ENCODE assay signal across 26 cellular contexts in genomic region chr4:117773067-117773946, GRCh38.
A peak's percentile ranks its signal among the peaks of the same experiment; 100 is the strongest.
DNase-seq lines count a peak whose midpoint lies in the region; ATAC-seq, FAIRE-seq and TF ChIP-seq lines count a peak whose summit lies in the region.
"Had no signal": no experiment of that assay in that cellular context is flagged by ENCODE, and none has a peak within 500 bp of the region (broad histone marks: within the 10 kb centered on the region; RNA-seq: fewer than 3 reads in every experiment).

No MANE protein-coding gene starts in this region.

- H3K4me1 ChIP-seq in astrocyte (ENCODE audit: insufficient read depth, low read length): peaks cover 8% of the 10 kb centered on the region
- H3K4me1 ChIP-seq in mesenchymal stem cell (ENCODE audit: control insufficient read depth, insufficient read depth, low read depth, low read length): no peaks in the 10 kb centered on the region
- no peaks in the 10 kb centered on the region for H3K4me1 ChIP-seq in transverse colon
- H3K4me1 ChIP-seq: gastroesophageal sphincter, neural progenitor cell, parathyroid adenoma, right atrium auricular region had no signal

- H3K18ac ChIP-seq in mesenchymal stem cell (ENCODE audit: low read depth in 1 of 2, low read length in 2 of 2): peak overlapping the region in 1 of 2 experiments; percentile 64

- TF ChIP-seq EP300 in transverse colon (IDR thresholded peaks at IDR 0.05; ENCODE audit: low read depth): no peak

- H3K4me3 ChIP-seq in astrocyte (ENCODE audit: insufficient read depth, low read depth, low read length) (no peak overlapping the region), mesenchymal stem cell (ENCODE audit: insufficient read depth in 1 of 2, low read depth in 1 of 2, low read length in 2 of 2) (no peak overlapping the region), transverse colon (no peak overlapping the region)
- H3K4me3 ChIP-seq: gastroesophageal sphincter, neural progenitor cell, right atrium auricular region had no signal

- H3K27ac ChIP-seq in astrocyte (ENCODE audit: low read depth, low read length) (peak overlapping the region; percentile 21), mesenchymal stem cell (ENCODE audit: low read length, poor library complexity, severe bottlenecking) (no peak overlapping the region), transverse colon (peak overlapping the region in 1 of 4 donors; percentile 27)
- H3K27ac ChIP-seq: 22Rv1, brain microvascular endothelial cell, gastroesophageal sphincter, neural progenitor cell, parathyroid adenoma, right atrium auricular region, WERI-Rb-1 had no signal

- H3K4me2 ChIP-seq in astrocyte (ENCODE audit: low read length): peak overlapping the region; percentile 2
- H3K4me2 ChIP-seq in mesenchymal stem cell (ENCODE audit: low read length, poor library complexity, severe bottlenecking): no peak overlapping the region
- H3K4me2 ChIP-seq: neural progenitor cell had no signal

- no peak overlapping the region for H2AFZ ChIP-seq in astrocyte (ENCODE audit: low read depth, low read length)
- H2AFZ ChIP-seq in mesenchymal stem cell (ENCODE audit: low read depth, low read length): no peak overlapping the region
- H2AFZ ChIP-seq: neural progenitor cell, parathyroid adenoma had no signal

- no peak overlapping the region for H3K9ac ChIP-seq in astrocyte (ENCODE audit: low read length)
- H3K9ac ChIP-seq in mesenchymal stem cell (ENCODE audit: low read length): no peak overlapping the region
- H3K9ac ChIP-seq: neural progenitor cell, parathyroid adenoma had no signal

- TF ChIP-seq POLR2A in transverse colon (IDR thresholded peaks at IDR 0.05): no peak

- H4K8ac ChIP-seq in mesenchymal stem cell (ENCODE audit: low read length): no peak overlapping the region

- in situ Hi-C loops in transverse colon (cut with MboI; ENCODE audit: low pct_ligation_motif_present in 1 of 4, low pct_unique_long_range_greater_than_20kb in 1 of 4, low sequenced_read_pairs in 3 of 4): no loop called here

- no peak overlapping the region for H4K91ac ChIP-seq in mesenchymal stem cell (ENCODE audit: low read length)

- 91% methylated on average over 2 of the region's 2 CpGs for WGBS in mesenchymal stem cell
- 40 to 59% methylated on average over 1 to 2 of the region's 2 CpGs for WGBS in transverse colon (ENCODE audit: low coverage in 1 of 2), 2 donors

- no peak overlapping the region for H3K4ac ChIP-seq in mesenchymal stem cell (ENCODE audit: low read depth in 1 of 2, low read length in 2 of 2)

- H3K4me1 Mint-ChIP-seq in astrocyte (ENCODE audit: low read depth, unreplicated experiment): peaks cover 3% of the 10 kb centered on the region
- H3K4me1 Mint-ChIP-seq in stimulated activated effector memory CD8-positive, alpha-beta T cell treated with anti-CD3 and anti-CD28 coated beads, Interleukin-12 subunit alpha, Interleukin-12 subunit beta, amount 100 ng/mL, for 72 hours: no peaks in the 10 kb centered on the region
- H3K4me1 Mint-ChIP-seq: neural progenitor cell had no signal

- no peaks in the 10 kb centered on the region for H4K20me1 ChIP-seq in astrocyte (ENCODE audit: insufficient read depth, low read length)

- H2AK5ac ChIP-seq in mesenchymal stem cell (ENCODE audit: low read length, severe bottlenecking): no peak overlapping the region

- no peaks in the 10 kb centered on the region for H3K9me3 Mint-ChIP-seq in astrocyte (ENCODE audit: unreplicated experiment)
- peaks cover 9% of the 10 kb centered on the region for H3K9me3 Mint-ChIP-seq in stimulated activated effector memory CD8-positive, alpha-beta T cell treated with anti-CD3 and anti-CD28 coated beads, Interleukin-12 subunit alpha, Interleukin-12 subunit beta, amount 100 ng/mL, for 72 hours
- H3K9me3 Mint-ChIP-seq: activated T-helper 2 cell treated with anti-CD3 and anti-CD28 coated beads, Interferon-gamma antibody, Interleukin-2, Interleukin-4, amounts not matched to agents 10 μg/mL and 5 μg/mL and 100 μg/mL, durations not matched to agents 14 hours and 24 hours and 36 hours; neural progenitor cell; T-helper 2 cell treated with Interferon-gamma antibody and Interleukin-4, amounts not matched to agents 5 μg/mL and 100 μg/mL, for 36 hours had no signal

- TF ChIP-seq CTCF in astrocyte (IDR thresholded peaks at IDR 0.05; ENCODE audit: insufficient read depth, low read depth, low read length): no peak
- TF ChIP-seq CTCF in transverse colon (IDR thresholded peaks at IDR 0.05): no peak

- intact Hi-C loops in transverse colon (cut with DNase I; ENCODE audit: low total_unique reads): no loop called here

- no peaks in the 10 kb centered on the region for H3K27me3 Mint-ChIP-seq in astrocyte (ENCODE audit: low read depth, unreplicated experiment)

- no peak overlapping the region for H3K4me3 Mint-ChIP-seq in astrocyte (ENCODE audit: unreplicated experiment)
- H3K4me3 Mint-ChIP-seq in stimulated activated effector memory CD8-positive, alpha-beta T cell treated with anti-CD3 and anti-CD28 coated beads, Interleukin-12 subunit alpha, Interleukin-12 subunit beta, amount 100 ng/mL, for 72 hours: no peak overlapping the region
- H3K4me3 Mint-ChIP-seq: neural progenitor cell; T-helper 2 cell treated with Interferon-gamma antibody and Interleukin-4, amounts not matched to agents 5 μg/mL and 100 μg/mL, for 36 hours had no signal

- peak; percentile 17 for DNase-seq in NCI-H2171 treated with DMSO at 0.1 percent for 48 hours (lab: John Stamatoyannopoulos, UW)
- DNase-seq in NCI-H2171 (lab: John Stamatoyannopoulos, UW): no peak
- peak; percentile 31 for DNase-seq in astrocyte (ENCODE audit: low read depth)
- peak; percentile 51 for DNase-seq in mesenchymal stem cell
- peak; percentile 16 for DNase-seq in transverse colon
- DNase-seq in middle frontal gyrus (ENCODE audit: extremely low spot score, low spot score): no peak
- no peak for DNase-seq in stimulated activated effector memory CD8-positive, alpha-beta T cell treated with anti-CD3 and anti-CD28 coated beads, Interleukin-12 subunit alpha, Interleukin-12 subunit beta, amount 100 ng/mL, for 72 hours (ENCODE audit: low spot score in 2 of 2)
- DNase-seq: activated CD4-positive, alpha-beta T cell treated with anti-CD3 and anti-CD28 coated beads for 4 hours; activated naive CD4-positive, alpha-beta T cell treated with anti-CD3 and anti-CD28 coated beads, Interleukin-2, amount 50 U/mL, for 16 hours; brain microvascular endothelial cell; COR-L47; hippocampal formation; NCI-H1092; NCI-H187 treated with DMSO at 0.1 percent for 48 hours; NCI-H526; SHP77 treated with DMSO at 0.1 percent for 48 hours; WERI-Rb-1 had no signal

- H3K36me3 Mint-ChIP-seq in astrocyte (ENCODE audit: low read depth, unreplicated experiment): no peaks in the 10 kb centered on the region
- H3K36me3 Mint-ChIP-seq in stimulated activated effector memory CD8-positive, alpha-beta T cell treated with anti-CD3 and anti-CD28 coated beads, Interleukin-12 subunit alpha, Interleukin-12 subunit beta, amount 100 ng/mL, for 72 hours: no peaks in the 10 kb centered on the region
- H3K36me3 Mint-ChIP-seq: neural progenitor cell had no signal

- no peak overlapping the region for H3K14ac ChIP-seq in mesenchymal stem cell (ENCODE audit: low read length in 2 of 2)

- H3K23ac ChIP-seq in mesenchymal stem cell (ENCODE audit: low read length in 2 of 2): no peak overlapping the region

- no peaks in the 10 kb centered on the region for H3K9me3 ChIP-seq in astrocyte (ENCODE audit: insufficient read depth, low read depth, low read length)
- peaks cover 4% of the 10 kb centered on the region for H3K9me3 ChIP-seq in mesenchymal stem cell (ENCODE audit: control insufficient read depth, low read length)
- no peaks in the 10 kb centered on the region for H3K9me3 ChIP-seq in transverse colon
- H3K9me3 ChIP-seq: gastroesophageal sphincter had no signal

- H3K27me3 ChIP-seq in astrocyte (ENCODE audit: insufficient read depth, low read length) (no peaks in the 10 kb centered on the region), mesenchymal stem cell (ENCODE audit: control insufficient read depth in 1 of 2, insufficient read depth in 1 of 2, low read length in 2 of 2) (no peaks in the 10 kb centered on the region), transverse colon (no peaks in the 10 kb centered on the region)
- H3K27me3 ChIP-seq: brain microvascular endothelial cell, gastroesophageal sphincter, neural progenitor cell, right atrium auricular region had no signal

- H3K36me3 ChIP-seq in astrocyte (ENCODE audit: insufficient read depth, low read length) (no peaks in the 10 kb centered on the region), mesenchymal stem cell (ENCODE audit: control insufficient read depth in 1 of 2, insufficient read depth in 2 of 2, low read depth in 1 of 2, low read length in 2 of 2) (no peaks in the 10 kb centered on the region), transverse colon (no peaks in the 10 kb centered on the region)
- H3K36me3 ChIP-seq: brain microvascular endothelial cell, gastroesophageal sphincter, neural progenitor cell, right atrium auricular region, WERI-Rb-1 had no signal

- peak overlapping the region in 1 of 2 experiments; percentile 21 for H2BK12ac ChIP-seq in mesenchymal stem cell (ENCODE audit: low read length in 2 of 2)

- no peak for FAIRE-seq in astrocyte (lab: Jason Lieb, UNC)

- H3K27ac Mint-ChIP-seq in astrocyte (ENCODE audit: unreplicated experiment): no peak overlapping the region
- no peak overlapping the region for H3K27ac Mint-ChIP-seq in stimulated activated effector memory CD8-positive, alpha-beta T cell treated with anti-CD3 and anti-CD28 coated beads, Interleukin-12 subunit alpha, Interleukin-12 subunit beta, amount 100 ng/mL, for 72 hours
- H3K27ac Mint-ChIP-seq: activated T-helper 2 cell treated with anti-CD3 and anti-CD28 coated beads, Interferon-gamma antibody, Interleukin-2, Interleukin-4, amounts not matched to agents 10 μg/mL and 5 μg/mL and 100 μg/mL, durations not matched to agents 14 hours and 24 hours and 36 hours; neural progenitor cell; T-helper 2 cell treated with Interferon-gamma antibody and Interleukin-4, amounts not matched to agents 5 μg/mL and 100 μg/mL, for 36 hours had no signal

- ATAC-seq in stimulated activated effector memory CD8-positive, alpha-beta T cell treated with anti-CD3 and anti-CD28 coated beads, Interleukin-12 subunit alpha, Interleukin-12 subunit beta, amount 100 ng/mL, for 72 hours: no peak
- ATAC-seq in GM18870 (IDR thresholded peaks at IDR 0.05; ENCODE audit: unreplicated experiment): no peak
- ATAC-seq: gastroesophageal sphincter, Panc1 had no signal

- no peaks in the 10 kb centered on the region for H3K79me2 ChIP-seq in astrocyte (ENCODE audit: insufficient read depth, low read length)
- H3K79me2 ChIP-seq: parathyroid adenoma had no signal

- no peak overlapping the region for H2BK5ac ChIP-seq in mesenchymal stem cell (ENCODE audit: low read depth, low read length, poor library complexity, severe bottlenecking)

- no peaks in the 10 kb centered on the region for H3K79me1 ChIP-seq in mesenchymal stem cell (replicated peaks; ENCODE audit: low read length, poor library complexity, severe bottlenecking)

- H2BK15ac ChIP-seq in mesenchymal stem cell (ENCODE audit: low read depth, poor library complexity, severe bottlenecking): no peak overlapping the region

- no peak overlapping the region for H2BK120ac ChIP-seq in mesenchymal stem cell (ENCODE audit: low read depth, low read length)

Comparison
In these comparisons a context has a peak if more than half of its experiments do, and no peak if none do; other contexts are left out.
1. DNase-seq: peak in NCI-H2171 treated with DMSO at 0.1 percent for 48 hours (single experiment), astrocyte (single experiment), mesenchymal stem cell (single experiment) and transverse colon (single experiment); none in NCI-H2171 (single experiment), middle frontal gyrus (single experiment) and stimulated activated effector memory CD8-positive, alpha-beta T cell treated with anti-CD3 and anti-CD28 coated beads, Interleukin-12 subunit alpha, Interleukin-12 subunit beta, amount 100 ng/mL, for 72 hours (0 of 2).